ENCODE assay signal across 1 cellular context in the genomic region with DNA sequence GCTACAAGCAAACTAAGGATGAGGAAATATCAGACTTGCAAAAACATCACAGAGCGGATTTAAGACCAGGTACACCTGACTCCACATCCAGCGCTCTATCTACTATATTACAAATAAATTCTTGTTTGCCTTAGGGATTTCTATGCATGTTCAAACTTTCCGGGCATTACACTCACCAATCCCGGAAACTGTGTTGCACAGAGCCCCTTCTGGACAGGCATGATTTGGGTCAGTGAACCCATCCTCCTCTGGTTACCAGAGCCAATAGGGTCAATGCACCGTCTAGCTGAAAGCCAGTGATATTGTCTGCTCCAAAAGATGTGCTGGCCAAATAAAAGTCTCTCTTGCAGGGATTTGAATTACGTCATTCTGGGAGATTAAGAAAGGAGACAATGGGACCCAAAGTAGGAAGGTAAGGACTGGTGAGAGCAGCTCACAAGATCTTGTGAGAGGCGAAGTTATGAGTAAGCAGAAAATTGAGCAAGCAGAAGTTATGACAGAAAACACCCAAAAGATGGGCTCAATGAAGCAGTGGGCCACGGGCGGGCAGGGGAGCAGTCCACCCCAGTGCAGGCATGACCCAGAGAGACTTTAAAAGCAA.
TF ChIP-seq lines count a peak whose summit lies in the region.

No MANE protein-coding gene starts in this region.

TF ChIP-seq in IMR-90, 13 proteins besides CTCF, POLR2A, EP300 and RAD21:
- TF ChIP-seq CEBPB (IDR thresholded peaks at IDR 0.05; ENCODE audit: low read depth, low read length), result peak; percentile 46; the same call in 1 of the 2 replicates
- TF ChIP-seq, protein P1, sequence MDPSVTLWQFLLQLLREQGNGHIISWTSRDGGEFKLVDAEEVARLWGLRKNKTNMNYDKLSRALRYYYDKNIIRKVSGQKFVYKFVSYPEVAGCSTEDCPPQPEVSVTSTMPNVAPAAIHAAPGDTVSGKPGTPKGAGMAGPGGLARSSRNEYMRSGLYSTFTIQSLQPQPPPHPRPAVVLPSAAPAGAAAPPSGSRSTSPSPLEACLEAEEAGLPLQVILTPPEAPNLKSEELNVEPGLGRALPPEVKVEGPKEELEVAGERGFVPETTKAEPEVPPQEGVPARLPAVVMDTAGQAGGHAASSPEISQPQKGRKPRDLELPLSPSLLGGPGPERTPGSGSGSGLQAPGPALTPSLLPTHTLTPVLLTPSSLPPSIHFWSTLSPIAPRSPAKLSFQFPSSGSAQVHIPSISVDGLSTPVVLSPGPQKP (IDR thresholded peaks at IDR 0.05; ENCODE audit: borderline replicate concordance, low read depth, low read length), result no peak
